ENCODE assay signal across 15 cellular contexts in genomic region chr6:158539363-158539762, GRCh38.
"Had no signal": no experiment of that assay in that cellular context is flagged by ENCODE, and none has a peak within 500 bp of the region (broad histone marks: within the 10 kb centered on the region; RNA-seq: fewer than 3 reads in every experiment).

No MANE protein-coding gene starts in this region.

- ATAC-seq: activated T-cell treated with anti-CD3 and anti-CD28 coated beads, Interleukin-2, amount 50 U/mL, for 72 hours; natural killer cell treated with Interleukin-12 subunit alpha and Interleukin-12 subunit beta and Interleukin-15 and Interleukin-18, amount 100 ng/mL, for 72 hours; psoas muscle; stimulated activated naive B cell treated with anti-CD40 and anti-IgM and Interleukin-4, amounts not matched to agents 10 μg/mL and 1 μg/mL and 100 μg/mL, for 72 hours had no signal

- H3K4me3 Mint-ChIP-seq: activated naive CD8-positive, alpha-beta T cell treated with anti-CD3 and anti-CD28 coated beads, Interleukin-2, amount 10 ng/mL, durations not matched to agents 7 days and 5 days; activated T-cell treated with anti-CD3 and anti-CD28 coated beads, Interleukin-2, amount 50 U/mL, for 72 hours; natural killer cell treated with Interleukin-12 subunit alpha and Interleukin-12 subunit beta and Interleukin-15 and Interleukin-18, amount 100 ng/mL, for 72 hours; stimulated activated naive B cell treated with anti-CD40 and anti-IgM and Interleukin-4, amounts not matched to agents 10 μg/mL and 1 μg/mL and 100 μg/mL, for 72 hours; T-helper 2 cell treated with Interferon-gamma antibody and Interleukin-4, amounts not matched to agents 5 μg/mL and 100 μg/mL, for 36 hours had no signal

- DNase-seq: activated CD4-positive, alpha-beta T cell treated with anti-CD3 and anti-CD28 coated beads for 1 hour; activated CD4-positive, alpha-beta T cell treated with anti-CD3 and anti-CD28 coated beads, Interleukin-2, amount 50 U/mL, for 48 hours; activated gamma-delta T cell treated with Interleukin-2 at 50 U/mL for 16 hours; activated naive CD8-positive, alpha-beta T cell treated with anti-CD3 and anti-CD28 coated beads, Interleukin-2, amount 10 ng/mL, durations not matched to agents 7 days and 5 days; activated T-cell treated with anti-CD3 and anti-CD28 coated beads, Interleukin-2, amount 50 U/mL, for 72 hours; mammary epithelial cell; psoas muscle; sigmoid colon; stimulated activated CD4-positive, alpha-beta T cell treated with anti-CD3 and anti-CD28 coated beads, Interleukin-2, amount 100 ng/mL, for 24 hours; stimulated activated naive B cell treated with anti-CD40 and anti-IgM and Interleukin-4, amounts not matched to agents 10 μg/mL and 1 μg/mL and 100 μg/mL, for 72 hours had no signal

- H3K27ac Mint-ChIP-seq: activated naive CD8-positive, alpha-beta T cell treated with anti-CD3 and anti-CD28 coated beads, Interleukin-2, amount 10 ng/mL, durations not matched to agents 7 days and 5 days; activated T-cell treated with anti-CD3 and anti-CD28 coated beads, Interleukin-2, amount 50 U/mL, for 72 hours; natural killer cell treated with Interleukin-12 subunit alpha and Interleukin-12 subunit beta and Interleukin-15 and Interleukin-18, amount 100 ng/mL, for 72 hours; stimulated activated naive B cell treated with anti-CD40 and anti-IgM and Interleukin-4, amounts not matched to agents 10 μg/mL and 1 μg/mL and 100 μg/mL, for 72 hours; T-helper 2 cell treated with Interferon-gamma antibody and Interleukin-4, amounts not matched to agents 5 μg/mL and 100 μg/mL, for 36 hours had no signal

- H3K4me3 ChIP-seq: breast epithelium, dorsolateral prefrontal cortex, psoas muscle, sigmoid colon, tibial nerve had no signal

- H3K27ac ChIP-seq: breast epithelium, psoas muscle, sigmoid colon, tibial nerve had no signal

- H3K27me3 ChIP-seq: breast epithelium had no signal

- H3K36me3 Mint-ChIP-seq: activated naive CD8-positive, alpha-beta T cell treated with anti-CD3 and anti-CD28 coated beads, Interleukin-2, amount 10 ng/mL, durations not matched to agents 7 days and 5 days had no signal

- H3K36me3 ChIP-seq: breast epithelium, sigmoid colon, tibial nerve had no signal

- H3K9me3 ChIP-seq: breast epithelium, psoas muscle, sigmoid colon had no signal
